Comparison of ENCODE assay signal across 9 cellular contexts in the genomic region with DNA sequence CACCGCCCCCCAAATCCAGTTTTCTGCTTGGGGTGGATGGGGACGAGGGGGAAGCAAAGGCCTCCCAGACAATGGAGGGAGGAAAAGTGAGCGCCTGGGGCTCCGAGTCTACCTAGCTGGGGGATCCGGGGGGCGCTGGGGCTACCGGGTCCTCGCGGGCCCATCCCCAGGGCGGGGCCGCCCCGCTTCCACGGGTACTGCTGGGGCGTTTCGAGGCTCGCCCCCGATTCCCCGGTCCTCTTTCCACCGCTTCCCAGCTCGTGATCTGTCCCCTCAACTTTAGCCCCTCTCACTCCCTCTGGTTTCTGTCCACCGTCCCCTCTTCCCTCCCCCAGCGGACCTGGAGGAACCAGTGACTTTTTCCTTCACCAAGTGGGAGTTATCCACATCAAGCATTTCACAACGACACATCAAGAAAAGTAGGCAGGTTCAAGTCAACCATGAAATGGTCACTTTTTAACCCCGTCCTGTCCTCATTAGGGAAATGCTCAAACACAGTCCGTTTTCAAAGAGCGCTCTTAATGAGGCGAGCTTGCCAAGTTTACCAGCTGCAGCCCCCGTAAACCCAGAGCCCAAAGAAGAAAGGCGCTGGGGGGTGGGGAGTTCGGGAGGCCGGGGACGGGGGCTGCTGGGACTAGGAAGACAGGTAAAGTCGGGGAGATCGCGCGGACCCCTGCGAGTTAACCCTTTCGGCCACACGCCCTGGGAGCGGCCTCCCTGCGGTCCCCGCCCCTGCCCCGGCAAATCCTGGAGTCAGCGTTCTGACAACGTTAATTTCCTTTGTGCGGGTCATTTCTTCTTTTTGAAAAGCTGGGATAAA. TPM values are rescaled to one million over a fixed set of nuclear protein-coding genes. Genes with fewer than 3 reads are reported as not detected.
DNase-seq lines count a peak whose midpoint lies in the region; ATAC-seq and TF ChIP-seq lines count a peak whose summit lies in the region.
"Had no signal": no experiment of that assay in that cellular context is flagged by ENCODE, and none has a peak within 500 bp of the region (broad histone marks: within the 10 kb centered on the region; RNA-seq: fewer than 3 reads in every experiment).

No MANE protein-coding gene starts in this region.

- no peak overlapping the region for H3K9ac ChIP-seq in IMR-90 (ENCODE audit: low read depth, low read length)

- peak overlapping the region; percentile 54 for H2AFZ ChIP-seq in IMR-90 (replicated peaks; ENCODE audit: low read length, poor library complexity)

- H2AK5ac ChIP-seq in IMR-90 (ENCODE audit: low read depth, low read length): no peak overlapping the region

- H3K4me1 Mint-ChIP-seq in CD4-positive, CD25-positive, alpha-beta regulatory T cell: peaks cover 0 to 36% (median 9%) of the 10 kb centered on the region in 4 donors
- H3K4me1 Mint-ChIP-seq in activated naive CD8-positive, alpha-beta T cell treated with anti-CD3 and anti-CD28 coated beads, Interleukin-2, amount 10 ng/mL, durations not matched to agents 7 days and 5 days: peaks cover 16% of the 10 kb centered on the region

- H3K27me3 ChIP-seq in CD4-positive, CD25-positive, alpha-beta regulatory T cell (ENCODE audit: control insufficient read depth, insufficient read depth, low read length): peaks cover 25% of the 10 kb centered on the region
- peaks cover 62% of the 10 kb centered on the region for H3K27me3 ChIP-seq in IMR-90 (ENCODE audit: control insufficient read depth, insufficient read depth, low read length)
- H3K27me3 ChIP-seq in psoas muscle (ENCODE audit: insufficient read depth in 3 of 3, low read length in 2 of 3): no peaks in the 10 kb centered on the region

- intact Hi-C loops in IMR-90 (cut with micrococcal nuclease) (loop anchor here (10.0 kb wide), 1 partner anchor 381 kb away; no protein-coding TSS in a partner anchor), left ventricle myocardium superior (cut with micrococcal nuclease) (loop anchor here (10.0 kb wide), 1 partner anchor 61 kb away; no protein-coding TSS in a partner anchor), psoas muscle (cut with DNase I) (loop anchor here (5.0 to 10.0 kb wide), 3 partner anchors 36 to 1171 kb away; no protein-coding TSS in a partner anchor)

- BruUV-seq in IMR-90 (replicated peaks; lab: Mats Ljungman, UMichigan): no TSS peak

- peaks cover 0 to 11% (median 1%) of the 10 kb centered on the region in 7 donors for H3K9me3 Mint-ChIP-seq in CD4-positive, CD25-positive, alpha-beta regulatory T cell
- H3K9me3 Mint-ChIP-seq in activated naive CD8-positive, alpha-beta T cell treated with anti-CD3 and anti-CD28 coated beads, Interleukin-2, amount 10 ng/mL, durations not matched to agents 7 days and 5 days: no peaks in the 10 kb centered on the region

- H3K4me1 ChIP-seq in CD4-positive, CD25-positive, alpha-beta regulatory T cell (ENCODE audit: control insufficient read depth, insufficient read depth, low read length, poor library complexity, severe bottlenecking): peaks cover 24% of the 10 kb centered on the region
- peaks cover 3% of the 10 kb centered on the region for H3K4me1 ChIP-seq in IMR-90 (ENCODE audit: control insufficient read depth, insufficient read depth, low read length)
- peaks cover 35% of the 10 kb centered on the region for H3K4me1 ChIP-seq in psoas muscle

- no peak overlapping the region for H3K4ac ChIP-seq in IMR-90 (ENCODE audit: low read depth, low read length)

- H2BK20ac ChIP-seq in IMR-90 (ENCODE audit: low read depth, low read length): no peak overlapping the region

- dilution Hi-C loops in IMR-90 (cut with HindIII; ENCODE audit: low sequenced_read_pairs, unreplicated experiment): no loop called here

- H4K5ac ChIP-seq in IMR-90 (ENCODE audit: low read depth, low read length): no peak overlapping the region

- H3K14ac ChIP-seq in IMR-90 (replicated peaks; ENCODE audit: low read depth, low read length): no peak overlapping the region

- no peaks in the 10 kb centered on the region for H3K36me3 ChIP-seq in CD4-positive, CD25-positive, alpha-beta regulatory T cell (ENCODE audit: control insufficient read depth, insufficient read depth, low read length)
- H3K36me3 ChIP-seq in IMR-90 (ENCODE audit: control insufficient read depth, insufficient read depth, low read length) (no peaks in the 10 kb centered on the region), psoas muscle (ENCODE audit: insufficient read depth in 1 of 2, low read depth in 1 of 2) (no peaks in the 10 kb centered on the region)

- DNase-seq in CD4-positive, CD25-positive, alpha-beta regulatory T cell: no peak
- DNase-seq in IMR-90 (no peak), left ventricle myocardium superior (peak; percentile 51), psoas muscle (peak; percentile 30 to 65)
- no peak for DNase-seq in activated naive CD8-positive, alpha-beta T cell treated with anti-CD3 and anti-CD28 coated beads, Interleukin-2, amount 10 ng/mL, durations not matched to agents 7 days and 5 days
- no peak for DNase-seq in stimulated activated CD4-positive, alpha-beta T cell treated with anti-CD3 and anti-CD28 coated beads, Interleukin-15, amount 100 ng/mL, for 24 hours
- no peak for DNase-seq in activated effector memory CD4-positive, alpha-beta T cell treated with anti-CD3 and anti-CD28 coated beads, Interleukin-2, amount 50 U/mL, for 16 hours

- no peak overlapping the region for H3K4me3 ChIP-seq in CD4-positive, CD25-positive, alpha-beta regulatory T cell (ENCODE audit: low read depth, low read length)
- H3K4me3 ChIP-seq in IMR-90 (ENCODE audit: insufficient read depth, low read depth, low read length) (peak overlapping the region; percentile 12; the same call in 1 of the 2 replicates), psoas muscle (peak overlapping the region; percentile 93)

- ATAC-seq in CD4-positive, CD25-positive, alpha-beta regulatory T cell (ENCODE audit: low read depth in 2 of 2): no peak
- ATAC-seq in IMR-90 (ENCODE audit: low read depth) (no peak), left ventricle myocardium superior (peak; percentile 1), psoas muscle (peak; percentile 2 to 26 (median 4)), HG02798 (IDR thresholded peaks at IDR 0.05; ENCODE audit: poor library complexity, unreplicated experiment) (no peak)
- no peak for ATAC-seq in activated naive CD8-positive, alpha-beta T cell treated with anti-CD3 and anti-CD28 coated beads, Interleukin-2, amount 10 ng/mL, durations not matched to agents 7 days and 5 days (ENCODE audit: low read depth)

- H4K91ac ChIP-seq in IMR-90 (ENCODE audit: insufficient read depth, low read depth, low read length): no peak overlapping the region

- TF ChIP-seq RAD21 in IMR-90 (IDR thresholded peaks at IDR 0.05; ENCODE audit: low read length): no peak

- POLR2A ChIA-PET in IMR-90 (lab: Charles Lee; ENCODE audit: unreplicated experiment): no interaction called here
- POLR2A ChIA-PET in activated naive CD8-positive, alpha-beta T cell treated with anti-CD3 and anti-CD28 coated beads, Interleukin-2, amount 10 ng/mL, durations not matched to agents 7 days and 5 days (lab: Charles Lee): no interaction called here

- H3K18ac ChIP-seq in IMR-90 (ENCODE audit: low read depth, low read length): no peak overlapping the region

- no peak overlapping the region for H3K56ac ChIP-seq in IMR-90 (ENCODE audit: extremely low read depth, insufficient read depth, low read length)

- H3K9me1 ChIP-seq in IMR-90 (ENCODE audit: insufficient read depth, low read length): no peaks in the 10 kb centered on the region

- H3K27me3 Mint-ChIP-seq in CD4-positive, CD25-positive, alpha-beta regulatory T cell: peaks cover 77% of the 10 kb centered on the region
- H3K27me3 Mint-ChIP-seq in activated naive CD8-positive, alpha-beta T cell treated with anti-CD3 and anti-CD28 coated beads, Interleukin-2, amount 10 ng/mL, durations not matched to agents 7 days and 5 days: peaks cover 80% of the 10 kb centered on the region

- no peak overlapping the region for H2BK15ac ChIP-seq in IMR-90 (ENCODE audit: low read depth, low read length)

- WGBS in IMR-90 (ENCODE audit: extremely low coverage in 2 of 2, insufficient read length in 1 of 2), 2 experiments: 12% methylated on average over 21 of the region's 46 CpGs; no CpG with 5 or more reads in 1 of the 2 experiments
- 1 to 3% (median 2%) methylated on average over 34 to 46 of the region's 46 CpGs for WGBS in psoas muscle, 3 donors

- H4K8ac ChIP-seq in IMR-90 (ENCODE audit: low read depth in 2 of 2, low read length in 2 of 2): no peak overlapping the region

- H3K27ac Mint-ChIP-seq in CD4-positive, CD25-positive, alpha-beta regulatory T cell: no peak overlapping the region
- H3K27ac Mint-ChIP-seq in activated naive CD8-positive, alpha-beta T cell treated with anti-CD3 and anti-CD28 coated beads, Interleukin-2, amount 10 ng/mL, durations not matched to agents 7 days and 5 days: no peak overlapping the region

- H2AK9ac ChIP-seq in IMR-90 (replicated peaks; ENCODE audit: low read depth, low read length, poor library complexity): no peak overlapping the region

- H2BK5ac ChIP-seq in IMR-90 (ENCODE audit: low read depth, low read length, poor library complexity, severe bottlenecking): no peak overlapping the region

- H2BK120ac ChIP-seq in IMR-90 (ENCODE audit: low read depth, low read length): no peak overlapping the region

- no peaks in the 10 kb centered on the region for H3K9me3 ChIP-seq in CD4-positive, CD25-positive, alpha-beta regulatory T cell (ENCODE audit: control insufficient read depth in 2 of 2, low read length in 2 of 2)
- H3K9me3 ChIP-seq in IMR-90 (ENCODE audit: control insufficient read depth, insufficient read depth, low read length) (no peaks in the 10 kb centered on the region), psoas muscle (no peaks in the 10 kb centered on the region)

- CTCF ChIA-PET in IMR-90 (lab: Yijun Ruan, JAX): no interaction called here

- H3K36me3 Mint-ChIP-seq in CD4-positive, CD25-positive, alpha-beta regulatory T cell: peaks cover 3% of the 10 kb centered on the region
- peaks cover 6% of the 10 kb centered on the region for H3K36me3 Mint-ChIP-seq in activated naive CD8-positive, alpha-beta T cell treated with anti-CD3 and anti-CD28 coated beads, Interleukin-2, amount 10 ng/mL, durations not matched to agents 7 days and 5 days

- H3K79me1 ChIP-seq in IMR-90 (ENCODE audit: low read depth in 1 of 2, low read length in 2 of 2): no peaks in the 10 kb centered on the region

- H3K4me2 ChIP-seq in IMR-90 (ENCODE audit: low read depth, low read length): peak overlapping the region; percentile 13; the same call in 1 of the 2 replicates

- TF ChIP-seq CTCF in IMR-90 (conservative IDR thresholded peaks at IDR 0.05; ENCODE audit: low read depth, low read length) (no peak), psoas muscle (IDR thresholded peaks at IDR 0.05) (no peak)

- no peak overlapping the region for H3K27ac ChIP-seq in CD4-positive, CD25-positive, alpha-beta regulatory T cell (ENCODE audit: insufficient read depth, low read length, poor library complexity, severe bottlenecking)
- H3K27ac ChIP-seq in IMR-90 (ENCODE audit: insufficient read depth, low read length) (no peak overlapping the region), psoas muscle (peak overlapping the region; percentile 99)
- H3K27ac ChIP-seq: HL-60 had no signal

- in situ Hi-C loops in IMR-90 (cut with MboI; ENCODE audit: low sequenced_read_pairs): no loop called here

- H4K20me1 ChIP-seq in IMR-90 (ENCODE audit: insufficient read depth, low read length): 0 out of 2 replicates have a peak, but pooled peaks cover 5% of the 10 kb centered on the region

- H3K4me3 Mint-ChIP-seq in CD4-positive, CD25-positive, alpha-beta regulatory T cell: peak overlapping the region; percentile 47 to 82 (median 76)
- H3K4me3 Mint-ChIP-seq in activated naive CD8-positive, alpha-beta T cell treated with anti-CD3 and anti-CD28 coated beads, Interleukin-2, amount 10 ng/mL, durations not matched to agents 7 days and 5 days: peak overlapping the region; percentile 75

- TF ChIP-seq POLR2A in IMR-90 (IDR thresholded peaks at IDR 0.05; ENCODE audit: low read depth, low read length): no peak

- no peak overlapping the region for H3K23ac ChIP-seq in IMR-90 (ENCODE audit: low read depth, low read length)

RNA-seq across cellular contexts. Expression of gene NFIB, which starts 2.0 kb away (rescaled TPM):
- 0.20 TPM for total RNA-seq in CD4-positive, CD25-positive, alpha-beta regulatory T cell
- polyA plus RNA-seq in CD4-positive, CD25-positive, alpha-beta regulatory T cell: not detected
- 2.0 and 2.2 TPM in 2 replicates for total RNA-seq in IMR-90 (2012; rRNA removed)
- polyA plus RNA-seq in IMR-90 (2012; rRNA removed): 1.2 and 1.4 TPM in 2 replicates
- 0.55 and 0.99 TPM in 2 replicates for polyA plus RNA-seq in IMR-90 (2012; cell fraction: cytosol; rRNA removed)
- polyA plus RNA-seq in IMR-90 (2012; cell fraction: nucleus; rRNA removed; ENCODE audit: low replicate concordance): 0.38 and 2.1 TPM in 2 replicates
- not detected for total RNA-seq in activated naive CD8-positive, alpha-beta T cell treated with anti-CD3 and anti-CD28 coated beads, Interleukin-2, amount 10 ng/mL, durations not matched to agents 7 days and 5 days
- 110 TPM for total RNA-seq in left ventricle myocardium superior
- total RNA-seq in psoas muscle: 10 to 100 TPM; 35.0 to 65.1 (median 47.3) TPM
- polyA plus RNA-seq in psoas muscle: 10 to 100 TPM in 1 of 3 donors, 1 to 10 TPM in 2; 5.8 to 17.1 (median 6.1) TPM

Comparison
In these comparisons a context has a peak if more than half of its experiments do, and no peak if none do; other contexts are left out.
1. ATAC-seq: peak in left ventricle myocardium superior (single experiment) and psoas muscle (4 of 4); none in CD4-positive, CD25-positive, alpha-beta regulatory T cell (0 of 2), IMR-90 (single experiment), activated naive CD8-positive, alpha-beta T cell treated with anti-CD3 and anti-CD28 coated beads, Interleukin-2, amount 10 ng/mL, durations not matched to agents 7 days and 5 days (single experiment) and HG02798 (single experiment).
2. DNase-seq: peak in left ventricle myocardium superior (single experiment) and psoas muscle (2 of 2); none in CD4-positive, CD25-positive, alpha-beta regulatory T cell (0 of 3), IMR-90 (single experiment), activated naive CD8-positive, alpha-beta T cell treated with anti-CD3 and anti-CD28 coated beads, Interleukin-2, amount 10 ng/mL, durations not matched to agents 7 days and 5 days (single experiment), stimulated activated CD4-positive, alpha-beta T cell treated with anti-CD3 and anti-CD28 coated beads, Interleukin-15, amount 100 ng/mL, for 24 hours (single experiment) and activated effector memory CD4-positive, alpha-beta T cell treated with anti-CD3 and anti-CD28 coated beads, Interleukin-2, amount 50 U/mL, for 16 hours (single experiment).
3. RNA of gene NFIB, which starts 2.0 kb away (total RNA-seq): 110 TPM in left ventricle myocardium superior (single experiment) and 35.0 to 65.1 TPM in psoas muscle; 2.0 to 2.2 TPM in IMR-90, not detected in activated naive CD8-positive, alpha-beta T cell treated with anti-CD3 and anti-CD28 coated beads, Interleukin-2, amount 10 ng/mL, durations not matched to agents 7 days and 5 days and 0.20 TPM in CD4-positive, CD25-positive, alpha-beta regulatory T cell (single experiment); every median in the first group is over 10 times any median in the second.